32 cellular contexts compared by ENCODE assay signal in genomic region chr13:113502686-113503085, GRCh38.
"Had no signal": no experiment of that assay in that cellular context is flagged by ENCODE, and none has a peak within 500 bp of the region (broad histone marks: within the 10 kb centered on the region; RNA-seq: fewer than 3 reads in every experiment).

No MANE protein-coding gene starts in this region.

- H3K27me3 Mint-ChIP-seq: activated CD4-positive, alpha-beta memory T cell treated with anti-CD3 and anti-CD28 coated beads for 36 hours; activated CD4-positive, alpha-beta T cell treated with anti-CD3 and anti-CD28 coated beads for 36 hours; activated CD4-positive, alpha-beta T cell treated with anti-CD3 and anti-CD28 coated beads, Interleukin-2, amount 10 ng/mL, durations not matched to agents 24 days and 14 days; activated CD8-positive, alpha-beta memory T cell treated with anti-CD3 and anti-CD28 coated beads, Interleukin-2, amount 10 ng/mL, durations not matched to agents 7 days and 5 days; activated naive CD4-positive, alpha-beta T cell treated with anti-CD3 and anti-CD28 coated beads, Interleukin-2, amount 50 U/mL, for 24 hours; activated naive CD8-positive, alpha-beta T cell treated with anti-CD3 and anti-CD28 coated beads for 36 hours; activated naive CD8-positive, alpha-beta T cell treated with anti-CD3 and anti-CD28 coated beads, Interleukin-2, amount 50 U/mL, for 24 hours; T-helper 17 cell had no signal

- H3K4me1 ChIP-seq: body of pancreas, colonic mucosa, esophagus squamous epithelium had no signal

- H3K9me3 ChIP-seq: adrenal gland, body of pancreas, colonic mucosa, esophagus squamous epithelium, gastroesophageal sphincter had no signal

- H3K27ac Mint-ChIP-seq: activated CD4-positive, alpha-beta memory T cell treated with anti-CD3 and anti-CD28 coated beads for 36 hours; activated CD4-positive, alpha-beta T cell treated with anti-CD3 and anti-CD28 coated beads for 36 hours; activated CD4-positive, alpha-beta T cell treated with anti-CD3 and anti-CD28 coated beads, Interleukin-2, amount 10 ng/mL, durations not matched to agents 24 days and 14 days; activated CD8-positive, alpha-beta memory T cell treated with anti-CD3 and anti-CD28 coated beads, Interleukin-2, amount 10 ng/mL, durations not matched to agents 7 days and 5 days; activated CD8-positive, alpha-beta T cell treated with anti-CD3 and anti-CD28 coated beads, Interleukin-2, amount 10 ng/mL, durations not matched to agents 7 days and 5 days; activated naive CD4-positive, alpha-beta T cell treated with anti-CD3 and anti-CD28 coated beads for 36 hours; activated naive CD4-positive, alpha-beta T cell treated with anti-CD3 and anti-CD28 coated beads, Interleukin-2, amount 50 U/mL, for 24 hours; activated naive CD8-positive, alpha-beta T cell treated with anti-CD3 and anti-CD28 coated beads for 36 hours; activated naive CD8-positive, alpha-beta T cell treated with anti-CD3 and anti-CD28 coated beads, Interleukin-2, amount 50 U/mL, for 24 hours; activated T-helper 1 cell treated with anti-CD3 and anti-CD28 coated beads, Interleukin-12 subunit alpha, Interleukin-12 subunit beta, Interleukin-2, Interleukin-4 antibody, amounts not matched to agents 30 ng/mL and 10 ng/mL and 1 ng/mL, durations not matched to agents 14 hours and 24 hours and 36 hours; activated T-helper 2 cell treated with anti-CD3 and anti-CD28 coated beads, Interferon-gamma antibody, Interleukin-2, Interleukin-4, amounts not matched to agents 10 μg/mL and 5 μg/mL and 100 μg/mL, durations not matched to agents 14 hours and 24 hours and 36 hours; endodermal cell; T-helper 17 cell; T-helper 2 cell treated with Interferon-gamma antibody and Interleukin-4, amounts not matched to agents 5 μg/mL and 100 μg/mL, for 36 hours had no signal

- DNase-seq: activated CD4-positive, alpha-beta memory T cell treated with anti-CD3 and anti-CD28 coated beads for 36 hours; activated CD4-positive, alpha-beta T cell treated with anti-CD3 and anti-CD28 coated beads for 36 hours; activated CD4-positive, alpha-beta T cell treated with anti-CD3 and anti-CD28 coated beads, Interleukin-2, amount 10 ng/mL, durations not matched to agents 24 days and 14 days; activated CD4-positive, CD25-positive, alpha-beta regulatory T cell; activated CD4-positive, CD25-positive, alpha-beta regulatory T cell treated with anti-CD3 and anti-CD28 coated beads, Interleukin-2, amount 50 U/mL, for 72 hours; activated CD8-positive, alpha-beta memory T cell treated with anti-CD3 and anti-CD28 coated beads, Interleukin-2, amount 10 ng/mL, durations not matched to agents 7 days and 5 days; activated CD8-positive, alpha-beta memory T cell treated with anti-CD3 and anti-CD28 coated beads, Interleukin-2, amount 50 U/mL, for 4 hours; activated CD8-positive, alpha-beta T cell treated with anti-CD3 and anti-CD28 coated beads, Interleukin-2, amount 10 ng/mL, durations not matched to agents 7 days and 5 days; activated effector memory CD4-positive, alpha-beta T cell treated with anti-CD3 and anti-CD28 coated beads, Interleukin-2, amount 50 U/mL, for 16 hours; activated naive CD4-positive, alpha-beta T cell treated with anti-CD3 and anti-CD28 coated beads for 36 hours; activated naive CD8-positive, alpha-beta T cell treated with anti-CD3 and anti-CD28 coated beads for 36 hours; activated naive CD8-positive, alpha-beta T cell treated with anti-CD3 and anti-CD28 coated beads, Interleukin-2, amount 50 U/mL, for 24 hours; activated T-cell treated with anti-CD3 and anti-CD28 coated beads, Interleukin-2, amount 50 U/mL, for 1 hour; activated T-cell treated with anti-CD3 and anti-CD28 coated beads, Interleukin-2, amount 50 U/mL, for 48 hours; adrenal gland; amygdala; aorta; body of pancreas; caudate nucleus; cerebellar nuclear complex; colonic mucosa; effector memory CD4-positive, alpha-beta T cell; endodermal cell; esophagus squamous epithelium; foreskin melanocyte; T-helper 1 cell; T-helper 17 cell had no signal

- H3K27me3 ChIP-seq: adrenal gland, body of pancreas, colonic mucosa, esophagus squamous epithelium, gastroesophageal sphincter had no signal

- H3K4me3 ChIP-seq: adrenal gland, body of pancreas, colonic mucosa, esophagus squamous epithelium, gastroesophageal sphincter had no signal

- H3K4me3 Mint-ChIP-seq: activated CD4-positive, alpha-beta memory T cell treated with anti-CD3 and anti-CD28 coated beads for 36 hours; activated CD4-positive, alpha-beta T cell treated with anti-CD3 and anti-CD28 coated beads for 36 hours; activated CD4-positive, alpha-beta T cell treated with anti-CD3 and anti-CD28 coated beads, Interleukin-2, amount 10 ng/mL, durations not matched to agents 24 days and 14 days; activated CD8-positive, alpha-beta memory T cell treated with anti-CD3 and anti-CD28 coated beads, Interleukin-2, amount 10 ng/mL, durations not matched to agents 7 days and 5 days; activated CD8-positive, alpha-beta T cell treated with anti-CD3 and anti-CD28 coated beads, Interleukin-2, amount 10 ng/mL, durations not matched to agents 7 days and 5 days; activated naive CD4-positive, alpha-beta T cell treated with anti-CD3 and anti-CD28 coated beads for 36 hours; activated naive CD4-positive, alpha-beta T cell treated with anti-CD3 and anti-CD28 coated beads, Interleukin-2, amount 50 U/mL, for 24 hours; activated naive CD8-positive, alpha-beta T cell treated with anti-CD3 and anti-CD28 coated beads for 36 hours; activated naive CD8-positive, alpha-beta T cell treated with anti-CD3 and anti-CD28 coated beads, Interleukin-2, amount 50 U/mL, for 24 hours; activated T-helper 1 cell treated with anti-CD3 and anti-CD28 coated beads, Interleukin-12 subunit alpha, Interleukin-12 subunit beta, Interleukin-2, Interleukin-4 antibody, amounts not matched to agents 30 ng/mL and 10 ng/mL and 1 ng/mL, durations not matched to agents 14 hours and 24 hours and 36 hours; endodermal cell; T-helper 17 cell; T-helper 2 cell treated with Interferon-gamma antibody and Interleukin-4, amounts not matched to agents 5 μg/mL and 100 μg/mL, for 36 hours had no signal

- ATAC-seq: activated CD4-positive, alpha-beta T cell treated with anti-CD3 and anti-CD28 coated beads for 36 hours; activated CD8-positive, alpha-beta memory T cell treated with anti-CD3 and anti-CD28 coated beads, Interleukin-2, amount 10 ng/mL, durations not matched to agents 7 days and 5 days; activated CD8-positive, alpha-beta T cell treated with anti-CD3 and anti-CD28 coated beads, Interleukin-2, amount 10 ng/mL, durations not matched to agents 7 days and 5 days; activated naive CD8-positive, alpha-beta T cell treated with anti-CD3 and anti-CD28 coated beads, Interleukin-2, amount 50 U/mL, for 24 hours; body of pancreas; gastroesophageal sphincter; T-helper 17 cell had no signal

- H3K27ac ChIP-seq: adrenal gland, body of pancreas, colonic mucosa, esophagus squamous epithelium, gastroesophageal sphincter had no signal

- H3K9me3 Mint-ChIP-seq: activated CD4-positive, alpha-beta memory T cell treated with anti-CD3 and anti-CD28 coated beads for 36 hours; activated CD4-positive, alpha-beta T cell treated with anti-CD3 and anti-CD28 coated beads, Interleukin-2, amount 10 ng/mL, durations not matched to agents 24 days and 14 days; activated naive CD4-positive, alpha-beta T cell treated with anti-CD3 and anti-CD28 coated beads for 36 hours; activated naive CD4-positive, alpha-beta T cell treated with anti-CD3 and anti-CD28 coated beads, Interleukin-2, amount 50 U/mL, for 24 hours; activated naive CD8-positive, alpha-beta T cell treated with anti-CD3 and anti-CD28 coated beads for 36 hours; activated naive CD8-positive, alpha-beta T cell treated with anti-CD3 and anti-CD28 coated beads, Interleukin-2, amount 50 U/mL, for 24 hours; activated T-helper 1 cell treated with anti-CD3 and anti-CD28 coated beads, Interleukin-12 subunit alpha, Interleukin-12 subunit beta, Interleukin-2, Interleukin-4 antibody, amounts not matched to agents 30 ng/mL and 10 ng/mL and 1 ng/mL, durations not matched to agents 14 hours and 24 hours and 36 hours; activated T-helper 2 cell treated with anti-CD3 and anti-CD28 coated beads, Interferon-gamma antibody, Interleukin-2, Interleukin-4, amounts not matched to agents 10 μg/mL and 5 μg/mL and 100 μg/mL, durations not matched to agents 14 hours and 24 hours and 36 hours; endodermal cell; T-helper 2 cell treated with Interferon-gamma antibody and Interleukin-4, amounts not matched to agents 5 μg/mL and 100 μg/mL, for 36 hours had no signal

- H3K4me1 Mint-ChIP-seq: activated CD4-positive, alpha-beta T cell treated with anti-CD3 and anti-CD28 coated beads for 36 hours; activated CD4-positive, alpha-beta T cell treated with anti-CD3 and anti-CD28 coated beads, Interleukin-2, amount 10 ng/mL, durations not matched to agents 24 days and 14 days; activated CD8-positive, alpha-beta memory T cell treated with anti-CD3 and anti-CD28 coated beads, Interleukin-2, amount 10 ng/mL, durations not matched to agents 7 days and 5 days; activated naive CD8-positive, alpha-beta T cell treated with anti-CD3 and anti-CD28 coated beads, Interleukin-2, amount 50 U/mL, for 24 hours had no signal
